ENCODE assay signal across 10 cellular contexts in genomic region chr19:33175156-33175782, GRCh38. TPM values are rescaled to one million over a fixed set of nuclear protein-coding genes. Genes with fewer than 3 reads are reported as not detected.
DNase-seq lines count a peak whose midpoint lies in the region; ATAC-seq and TF ChIP-seq lines count a peak whose summit lies in the region.
"Had no signal": no experiment of that assay in that cellular context is flagged by ENCODE, and none has a peak within 500 bp of the region (broad histone marks: within the 10 kb centered on the region; RNA-seq: fewer than 3 reads in every experiment).

No MANE protein-coding gene starts in this region.

- no peaks in the 10 kb centered on the region for H3K27me3 ChIP-seq in OCI-LY1 (ENCODE audit: insufficient read depth, low read length)
- no peaks in the 10 kb centered on the region for H3K27me3 ChIP-seq in fibroblast of lung (ENCODE audit: control insufficient read depth, insufficient read depth, low read length)
- H3K27me3 ChIP-seq in thyroid gland: no peaks in the 10 kb centered on the region
- H3K27me3 ChIP-seq: transverse colon had no signal

- 93 to 94% methylated on average over 10 of the region's 10 CpGs for WGBS in thyroid gland, 2 donors

- H3K9ac ChIP-seq in OCI-LY1 (ENCODE audit: low read length) (peak overlapping the region; percentile 84; the same call in 1 of the 2 replicates), fibroblast of lung (ENCODE audit: insufficient read depth, low read length) (no peak overlapping the region)

- H3K36me3 Mint-ChIP-seq in activated CD4-positive, alpha-beta T cell treated with anti-CD3 and anti-CD28 coated beads, Interleukin-2, amount 10 ng/mL, durations not matched to agents 7 days and 5 days (ENCODE audit: low read depth): peaks cover 6% of the 10 kb centered on the region
- peaks cover 30% of the 10 kb centered on the region for H3K36me3 Mint-ChIP-seq in stimulated activated effector memory CD8-positive, alpha-beta T cell treated with anti-CD3 and anti-CD28 coated beads, Interleukin-12 subunit alpha, Interleukin-12 subunit beta, amount 100 ng/mL, for 72 hours

- H3K9me3 Mint-ChIP-seq in activated CD4-positive, alpha-beta T cell treated with anti-CD3 and anti-CD28 coated beads, Interleukin-2, amount 10 ng/mL, durations not matched to agents 7 days and 5 days: no peaks in the 10 kb centered on the region
- H3K9me3 Mint-ChIP-seq in stimulated activated effector memory CD8-positive, alpha-beta T cell treated with anti-CD3 and anti-CD28 coated beads, Interleukin-12 subunit alpha, Interleukin-12 subunit beta, amount 100 ng/mL, for 72 hours: no peaks in the 10 kb centered on the region

- H4K20me1 ChIP-seq in OCI-LY1 (ENCODE audit: insufficient read depth, low read length) (no peaks in the 10 kb centered on the region), fibroblast of lung (ENCODE audit: control insufficient read depth, extremely low read depth, insufficient read depth, low read length) (no peaks in the 10 kb centered on the region)

- ATAC-seq in stimulated activated effector memory CD8-positive, alpha-beta T cell treated with anti-CD3 and anti-CD28 coated beads, Interleukin-12 subunit alpha, Interleukin-12 subunit beta, amount 100 ng/mL, for 72 hours: no peak
- ATAC-seq in HG02973 (IDR thresholded peaks at IDR 0.05; ENCODE audit: unreplicated experiment): no peak

- peak overlapping the region; percentile 91 for H3K4me3 Mint-ChIP-seq in activated CD4-positive, alpha-beta T cell treated with anti-CD3 and anti-CD28 coated beads, Interleukin-2, amount 10 ng/mL, durations not matched to agents 7 days and 5 days
- peak overlapping the region; percentile 87 for H3K4me3 Mint-ChIP-seq in stimulated activated effector memory CD8-positive, alpha-beta T cell treated with anti-CD3 and anti-CD28 coated beads, Interleukin-12 subunit alpha, Interleukin-12 subunit beta, amount 100 ng/mL, for 72 hours

- no peak overlapping the region for H2AFZ ChIP-seq in OCI-LY1 (ENCODE audit: low read length)
- no peak overlapping the region for H2AFZ ChIP-seq in fibroblast of lung (ENCODE audit: low read length)

- peaks cover 3% of the 10 kb centered on the region; the same call in 1 of the 2 replicates for H3F3A ChIP-seq in OCI-LY1 (ENCODE audit: insufficient read depth, low read length)

- CTCF ChIA-PET in activated CD4-positive, alpha-beta T cell treated with anti-CD3 and anti-CD28 coated beads, Interleukin-2, amount 10 ng/mL, durations not matched to agents 7 days and 5 days (lab: Charles Lee): interaction anchor here (0.5 to 5.3 kb wide), 7 partner anchors 9 to 199 kb away, joined by 3 to 58 read pairs (median 5); no protein-coding TSS in a partner anchor

- peak overlapping the region; percentile 20 for H3K27ac Mint-ChIP-seq in activated CD4-positive, alpha-beta T cell treated with anti-CD3 and anti-CD28 coated beads, Interleukin-2, amount 10 ng/mL, durations not matched to agents 7 days and 5 days
- peak overlapping the region; percentile 100 for H3K27ac Mint-ChIP-seq in stimulated activated effector memory CD8-positive, alpha-beta T cell treated with anti-CD3 and anti-CD28 coated beads, Interleukin-12 subunit alpha, Interleukin-12 subunit beta, amount 100 ng/mL, for 72 hours

- H3K27ac ChIP-seq in OCI-LY1 (ENCODE audit: low read depth, low read length, poor library complexity, severe bottlenecking) (no peak overlapping the region), fibroblast of lung (ENCODE audit: insufficient read depth, low read length) (no peak overlapping the region), thyroid gland (no peak overlapping the region)
- H3K27ac ChIP-seq: SK-N-MC had no signal

- no peaks in the 10 kb centered on the region for H3K9me2 ChIP-seq in OCI-LY1 (ENCODE audit: low read depth, low read length)

- H3K4me3 ChIP-seq in OCI-LY1 (ENCODE audit: low read depth, low read length, poor library complexity, severe bottlenecking) (peak overlapping the region; percentile 80), fibroblast of lung (replicated peaks in 1 of 4; ENCODE audit: control extremely low read depth in 1 of 4, insufficient read depth in 1 of 4, low read depth in 3 of 4, low read length in 4 of 4) (peak overlapping the region in 2 of 4 experiments; percentile 84 to 87), thyroid gland (replicated peaks in 1 of 3) (no peak overlapping the region)

- POLR2A ChIA-PET in activated CD4-positive, alpha-beta T cell treated with anti-CD3 and anti-CD28 coated beads, Interleukin-2, amount 10 ng/mL, durations not matched to agents 7 days and 5 days (lab: Charles Lee): no interaction called here

- TF ChIP-seq CTCF in OCI-LY1 (IDR thresholded peaks at IDR 0.05; ENCODE audit: low read length) (no peak), fibroblast of lung (conservative IDR thresholded peaks at IDR 0.05 in 1 of 2, IDR thresholded peaks at IDR 0.05 in 1 of 2; ENCODE audit: low read depth in 1 of 2, low read length in 2 of 2) (no peak), thyroid gland (IDR thresholded peaks at IDR 0.05) (no peak)

- H3K4me2 ChIP-seq in OCI-LY1 (ENCODE audit: low read length) (peak overlapping the region; percentile 92), fibroblast of lung (ENCODE audit: extremely low read depth, insufficient read depth, low read length) (peak overlapping the region; percentile 89)

- H3K36me3 ChIP-seq in OCI-LY1 (ENCODE audit: insufficient read depth, low read length): no peaks in the 10 kb centered on the region
- H3K36me3 ChIP-seq in fibroblast of lung (ENCODE audit: control insufficient read depth, insufficient read depth, low read length): no peaks in the 10 kb centered on the region
- no peaks in the 10 kb centered on the region for H3K36me3 ChIP-seq in thyroid gland
- H3K36me3 ChIP-seq: transverse colon had no signal

- peaks cover 2% of the 10 kb centered on the region for H3K27me3 Mint-ChIP-seq in activated CD4-positive, alpha-beta T cell treated with anti-CD3 and anti-CD28 coated beads, Interleukin-2, amount 10 ng/mL, durations not matched to agents 7 days and 5 days

- no peak for DNase-seq in activated CD4-positive, alpha-beta T cell treated with anti-CD3 and anti-CD28 coated beads, Interleukin-2, amount 10 ng/mL, durations not matched to agents 7 days and 5 days
- DNase-seq in activated CD4-positive, alpha-beta T cell treated with anti-CD3 and anti-CD28 coated beads for 4 hours: no peak
- DNase-seq in fibroblast of lung (ENCODE audit: low read depth in 2 of 2) (no peak), thyroid gland (no peak)
- DNase-seq in stimulated activated effector memory CD8-positive, alpha-beta T cell treated with anti-CD3 and anti-CD28 coated beads, Interleukin-12 subunit alpha, Interleukin-12 subunit beta, amount 100 ng/mL, for 72 hours (ENCODE audit: low spot score in 2 of 2): no peak
- no peak for DNase-seq in activated CD8-positive, alpha-beta memory T cell treated with anti-CD3 and anti-CD28 coated beads, Interleukin-2, amount 50 U/mL, for 48 hours
- DNase-seq: transverse colon had no signal

- intact Hi-C loops in thyroid gland (cut with DNase I): no loop called here

- H3K79me2 ChIP-seq in OCI-LY1 (ENCODE audit: insufficient read depth, low read length) (no peaks in the 10 kb centered on the region), fibroblast of lung (ENCODE audit: control insufficient read depth, insufficient read depth, low read length) (peaks cover 2% of the 10 kb centered on the region)

- TF ChIP-seq POLR2A in thyroid gland (IDR thresholded peaks at IDR 0.05): no peak

- H3K4me1 Mint-ChIP-seq in activated CD4-positive, alpha-beta T cell treated with anti-CD3 and anti-CD28 coated beads, Interleukin-2, amount 10 ng/mL, durations not matched to agents 7 days and 5 days: peaks cover 36% of the 10 kb centered on the region
- peaks cover 48% of the 10 kb centered on the region for H3K4me1 Mint-ChIP-seq in stimulated activated effector memory CD8-positive, alpha-beta T cell treated with anti-CD3 and anti-CD28 coated beads, Interleukin-12 subunit alpha, Interleukin-12 subunit beta, amount 100 ng/mL, for 72 hours

- H3K4me1 ChIP-seq in OCI-LY1 (ENCODE audit: insufficient read depth, low read length, severe bottlenecking) (peaks cover 19% of the 10 kb centered on the region), fibroblast of lung (ENCODE audit: control insufficient read depth, extremely low read depth, insufficient read depth, low read length) (peaks cover 6% of the 10 kb centered on the region), thyroid gland (peaks cover 6 to 24% of the 10 kb centered on the region in 2 donors)

- H3K9me3 ChIP-seq in OCI-LY1 (ENCODE audit: low read length) (no peaks in the 10 kb centered on the region), fibroblast of lung (ENCODE audit: control insufficient read depth, insufficient read depth, low read depth, low read length) (no peaks in the 10 kb centered on the region), thyroid gland (no peaks in the 10 kb centered on the region)
- H3K9me3 ChIP-seq: transverse colon had no signal

RNA-seq across cellular contexts. Expression of gene LRP3, which starts 18.9 kb away (rescaled TPM):
- total RNA-seq in activated CD4-positive, alpha-beta T cell treated with anti-CD3 and anti-CD28 coated beads, Interleukin-2, amount 10 ng/mL, durations not matched to agents 7 days and 5 days: under 1 TPM; 0.08 to 0.20 TPM
- 24.4 and 28.2 TPM in 2 replicates for total RNA-seq in fibroblast of lung
- polyA plus RNA-seq in fibroblast of lung: 4.0 and 5.9 TPM in 2 replicates
- polyA plus RNA-seq in fibroblast of lung (2012): 13.6 and 30.2 TPM in 2 replicates
- 10.2 and 17.7 TPM in 2 replicates for polyA minus RNA-seq in fibroblast of lung (ENCODE audit: low replicate concordance)
- total RNA-seq in thyroid gland: 10 to 100 TPM; 33.3 to 49.9 (median 39.0) TPM

RNA-seq across cellular contexts. Expression of gene WDR88, which starts 43.4 kb away (rescaled TPM):
- under 1 TPM in 1 of 2 experiments, not detected in 1; 0.27 TPM for total RNA-seq in activated CD4-positive, alpha-beta T cell treated with anti-CD3 and anti-CD28 coated beads, Interleukin-2, amount 10 ng/mL, durations not matched to agents 7 days and 5 days
- total RNA-seq in fibroblast of lung (under 0.01 TPM in 1 of 2 replicates, not detected in the other), thyroid gland (not detected)
- polyA plus RNA-seq in fibroblast of lung: not detected in 2 replicates
- 0.14 and 0.16 TPM in 2 replicates for polyA plus RNA-seq in fibroblast of lung (2012)
- polyA minus RNA-seq in fibroblast of lung (ENCODE audit: low replicate concordance): not detected in 2 replicates
- total RNA-seq: transverse colon had no signal

RNA-seq across cellular contexts. Expression of gene SLC7A10, which starts 50.4 kb away (rescaled TPM):
- total RNA-seq in activated CD4-positive, alpha-beta T cell treated with anti-CD3 and anti-CD28 coated beads, Interleukin-2, amount 10 ng/mL, durations not matched to agents 7 days and 5 days: not detected
- not detected in 2 replicates for total RNA-seq in fibroblast of lung
- not detected in 2 replicates for polyA plus RNA-seq in fibroblast of lung
- polyA plus RNA-seq in fibroblast of lung (2012): not detected in 2 replicates
- polyA minus RNA-seq in fibroblast of lung (ENCODE audit: low replicate concordance): not detected in 2 replicates
- total RNA-seq in thyroid gland: 1 to 10 TPM in 1 of 4 donors, under 1 TPM in 3; 0.29 to 2.7 (median 0.78) TPM

Comparison
In these comparisons a context has a peak if more than half of its experiments do, and no peak if none do; other contexts are left out.
1. RNA of gene LRP3, which starts 18.9 kb away (total RNA-seq): 33.3 to 49.9 TPM in thyroid gland and 24.4 to 28.2 TPM in fibroblast of lung; 0.08 to 0.20 TPM in activated CD4-positive, alpha-beta T cell treated with anti-CD3 and anti-CD28 coated beads, Interleukin-2, amount 10 ng/mL, durations not matched to agents 7 days and 5 days; every median in the first group is over 10 times any median in the second.